In genomic region chr9:124415102-124415851, GRCh38 we compare ENCODE assay signal across 1 cellular context.
TF ChIP-seq lines count a peak whose summit lies in the region.

Gene PSMB7, minus strand, starts transcription at chr9:124415442. Its CDS starts 17 bp downstream, at chr9:124415425.

TF ChIP-seq in K562, 482 proteins besides CTCF, POLR2A, EP300 and RAD21 (continued from another document):
- peak; percentile 86 for TF ChIP-seq ARID3A (IDR thresholded peaks at IDR 0.05; ENCODE audit: borderline replicate concordance, low read depth, low read length)
- no peak for TF ChIP-seq U2AF2 (optimal IDR thresholded peaks at IDR 0.05; ENCODE audit: low read depth, low read length)
- TF ChIP-seq CEBPZ (IDR thresholded peaks at IDR 0.05; ENCODE audit: borderline replicate concordance, low read depth, low read length), result no peak
- TF ChIP-seq ZNF766 (CRISPR knock-in tag; conservative IDR thresholded peaks at IDR 0.05), result 0 out of 2 replicates have a peak, but pooled peaks have one; percentile 18
